Comparison of ENCODE assay signal across 24 cellular contexts in the genomic region with DNA sequence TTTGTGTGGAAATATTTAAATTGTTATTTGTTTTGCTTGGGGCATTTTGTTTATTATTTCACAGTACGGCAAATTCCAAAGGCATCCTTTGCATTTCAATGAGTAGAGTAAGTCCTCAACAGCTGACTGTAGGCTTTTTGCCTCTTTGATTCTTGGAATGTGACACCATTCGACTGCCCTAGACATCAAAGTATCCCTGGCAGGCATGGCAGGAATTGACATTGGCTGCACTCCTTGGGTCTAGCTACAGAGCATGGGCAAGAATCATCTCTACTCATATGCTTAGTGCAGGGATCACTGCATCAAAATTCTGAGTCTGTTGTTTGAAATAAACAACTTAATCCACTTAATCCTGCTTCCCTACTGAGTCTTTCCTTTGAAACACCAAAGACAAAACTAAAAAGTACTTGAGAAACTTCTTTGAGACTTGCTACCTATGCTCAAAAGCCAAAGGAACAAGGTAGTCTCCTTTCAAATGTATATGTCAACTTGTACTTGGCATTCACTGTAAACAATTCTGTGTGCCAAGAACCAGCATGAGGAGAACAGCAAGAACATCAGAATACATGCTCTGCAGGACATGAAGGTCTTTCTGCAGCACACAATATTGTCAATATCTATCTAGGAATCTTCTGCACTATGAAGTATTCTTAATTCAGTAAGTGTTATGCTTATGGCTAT.
DNase-seq lines count a peak whose midpoint lies in the region; ATAC-seq and TF ChIP-seq lines count a peak whose summit lies in the region.
"Had no signal": no experiment of that assay in that cellular context is flagged by ENCODE, and none has a peak within 500 bp of the region (broad histone marks: within the 10 kb centered on the region; RNA-seq: fewer than 3 reads in every experiment).

No MANE protein-coding gene starts in this region.

- no peak overlapping the region for H2BK15ac ChIP-seq in mesenchymal stem cell (ENCODE audit: low read depth, poor library complexity, severe bottlenecking)

- H3K4me1 ChIP-seq in HUES48 (ENCODE audit: control insufficient read depth, insufficient read depth, low read length) (peaks cover 29% of the 10 kb centered on the region), endodermal cell (ENCODE audit: control insufficient read depth, insufficient read depth, low read length) (no peaks in the 10 kb centered on the region), trophoblast cell (ENCODE audit: control insufficient read depth in 1 of 2, insufficient read depth in 2 of 2, low read length in 2 of 2) (peaks cover 0 to 5% of the 10 kb centered on the region in 2 experiments), mesenchymal stem cell (ENCODE audit: control insufficient read depth, insufficient read depth, low read depth, low read length) (no peaks in the 10 kb centered on the region), ascending aorta (no peaks in the 10 kb centered on the region)
- H3K4me1 ChIP-seq: Peyer's patch had no signal

- H3K4ac ChIP-seq in trophoblast cell (ENCODE audit: low read depth, low read length) (no peak overlapping the region), mesenchymal stem cell (ENCODE audit: low read depth in 1 of 2, low read length in 2 of 2) (no peak overlapping the region)

- no peaks in the 10 kb centered on the region for H3K9me3 ChIP-seq in HUES48 (ENCODE audit: control insufficient read depth, insufficient read depth, low read length)
- H3K9me3 ChIP-seq in endodermal cell (ENCODE audit: control insufficient read depth, low read length), result peaks cover 9% of the 10 kb centered on the region
- no peaks in the 10 kb centered on the region for H3K9me3 ChIP-seq in trophoblast cell (ENCODE audit: insufficient read depth, low read depth, low read length)
- H3K9me3 ChIP-seq in mesenchymal stem cell (ENCODE audit: control insufficient read depth, low read length), result peaks cover 5% of the 10 kb centered on the region
- H3K9me3 ChIP-seq in ascending aorta, result no peaks in the 10 kb centered on the region
- H3K9me3 ChIP-seq: MG63, Peyer's patch had no signal

- H3K36me3 Mint-ChIP-seq in endodermal cell (ENCODE audit: low read depth), result peaks cover 2% of the 10 kb centered on the region

- H3K18ac ChIP-seq in trophoblast cell (ENCODE audit: low read length) (no peak overlapping the region), mesenchymal stem cell (ENCODE audit: low read depth in 1 of 2, low read length in 2 of 2) (no peak overlapping the region)

- no peak overlapping the region for H3K27ac Mint-ChIP-seq in endodermal cell
- H3K27ac Mint-ChIP-seq: CD4-positive, alpha-beta T cell had no signal

- H4K12ac ChIP-seq in trophoblast cell (ENCODE audit: low read depth, low read length), result no peak overlapping the region

- H2BK5ac ChIP-seq in trophoblast cell (ENCODE audit: low read depth, low read length, poor library complexity) (no peak overlapping the region), mesenchymal stem cell (ENCODE audit: low read depth, low read length, poor library complexity, severe bottlenecking) (no peak overlapping the region)

- H2BK120ac ChIP-seq in trophoblast cell (ENCODE audit: insufficient read depth, low read length, poor library complexity), result no peak overlapping the region
- no peak overlapping the region for H2BK120ac ChIP-seq in mesenchymal stem cell (ENCODE audit: low read depth, low read length)

- peaks cover 10% of the 10 kb centered on the region for H3K4me1 Mint-ChIP-seq in endodermal cell

- DNase-seq in endodermal cell, result peak; percentile 82
- DNase-seq in iPS-NIHi11 (ENCODE audit: low spot score), result peak; percentile 47
- DNase-seq in trophoblast cell, result peak in 1 of 2 donors; percentile 22
- DNase-seq in mesenchymal stem cell, result no peak
- no peak for DNase-seq in ascending aorta (ENCODE audit: low spot score in 2 of 2)
- DNase-seq: CD4-positive, alpha-beta T cell; COR-L47; DMS79; GM23248; MG63; NCI-H1092; NCI-H1436; NCI-H187 treated with DMSO at 0.1 percent for 48 hours; NCI-H2107; NCI-H226; NCI-H524; NCI-H82; Peyer's patch had no signal

- no peaks in the 10 kb centered on the region for H3K27me3 Mint-ChIP-seq in endodermal cell (ENCODE audit: insufficient read depth)
- H3K27me3 Mint-ChIP-seq: CD4-positive, alpha-beta T cell had no signal

- H3K79me2 ChIP-seq in trophoblast cell (ENCODE audit: control insufficient read depth, insufficient read depth, low read length, poor library complexity), result no peaks in the 10 kb centered on the region

- H3K23ac ChIP-seq in trophoblast cell (ENCODE audit: low read length) (no peak overlapping the region), mesenchymal stem cell (ENCODE audit: low read length in 2 of 2) (no peak overlapping the region)

- H3K27ac ChIP-seq in HUES48 (ENCODE audit: low read depth, low read length), result peak overlapping the region; percentile 85
- no peak overlapping the region for H3K27ac ChIP-seq in endodermal cell (ENCODE audit: low read depth, low read length)
- peak overlapping the region; percentile 7 for H3K27ac ChIP-seq in trophoblast cell (ENCODE audit: low read depth, low read length)
- no peak overlapping the region for H3K27ac ChIP-seq in mesenchymal stem cell (ENCODE audit: low read length, poor library complexity, severe bottlenecking)
- H3K27ac ChIP-seq in ascending aorta, result no peak overlapping the region
- H3K27ac ChIP-seq: GM23248, Peyer's patch had no signal

- H2AFZ ChIP-seq in trophoblast cell (ENCODE audit: insufficient read depth, low read length, poor library complexity) (no peak overlapping the region), mesenchymal stem cell (ENCODE audit: low read depth, low read length) (no peak overlapping the region)
- H2AFZ ChIP-seq: GM23248 had no signal

- H3K14ac ChIP-seq in trophoblast cell (ENCODE audit: low read length) (no peak overlapping the region), mesenchymal stem cell (ENCODE audit: low read length in 2 of 2) (no peak overlapping the region)

- H3K27me3 ChIP-seq in HUES48 (ENCODE audit: control insufficient read depth, insufficient read depth, low read length) (peaks cover 29% of the 10 kb centered on the region), endodermal cell (ENCODE audit: control insufficient read depth, insufficient read depth, low read length, poor library complexity, severe bottlenecking) (no peaks in the 10 kb centered on the region), trophoblast cell (ENCODE audit: insufficient read depth, low read length) (no peaks in the 10 kb centered on the region), mesenchymal stem cell (ENCODE audit: control insufficient read depth in 1 of 2, insufficient read depth in 1 of 2, low read length in 2 of 2) (no peaks in the 10 kb centered on the region), ascending aorta (no peaks in the 10 kb centered on the region)
- H3K27me3 ChIP-seq: MG63, Peyer's patch had no signal

- H4K8ac ChIP-seq in trophoblast cell (ENCODE audit: low read depth, low read length) (no peak overlapping the region), mesenchymal stem cell (ENCODE audit: low read length) (no peak overlapping the region)

- no peak for TF ChIP-seq CTCF in endodermal cell (conservative IDR thresholded peaks at IDR 0.05)
- TF ChIP-seq CTCF in ascending aorta (IDR thresholded peaks at IDR 0.05), result no peak

- ATAC-seq in GM21423 (IDR thresholded peaks at IDR 0.05; ENCODE audit: unreplicated experiment), result no peak
- ATAC-seq: GM12878, HepG2, K562, SK-N-SH treated with all-trans-retinoic acid at 6 μM for 48 hours had no signal

- intact Hi-C loops in ascending aorta (cut with DNase I), result no loop called here

- H2AK5ac ChIP-seq in trophoblast cell (ENCODE audit: low read length), result no peak overlapping the region
- H2AK5ac ChIP-seq in mesenchymal stem cell (ENCODE audit: low read length, severe bottlenecking), result no peak overlapping the region

- no peak overlapping the region for H3K4me3 ChIP-seq in HUES48 (ENCODE audit: low read depth, low read length)
- no peak overlapping the region for H3K4me3 ChIP-seq in endodermal cell (ENCODE audit: low read length)
- no peak overlapping the region for H3K4me3 ChIP-seq in trophoblast cell (ENCODE audit: low read depth, low read length)
- no peak overlapping the region for H3K4me3 ChIP-seq in mesenchymal stem cell (ENCODE audit: insufficient read depth in 1 of 2, low read depth in 1 of 2, low read length in 2 of 2)
- no peak overlapping the region for H3K4me3 ChIP-seq in ascending aorta
- H3K4me3 ChIP-seq: GM12878, GM23248, K562, MG63, Peyer's patch had no signal

- H4K91ac ChIP-seq in trophoblast cell (ENCODE audit: low read depth, low read length), result no peak overlapping the region
- no peak overlapping the region for H4K91ac ChIP-seq in mesenchymal stem cell (ENCODE audit: low read length)

- H3K36me3 ChIP-seq in HUES48 (ENCODE audit: control insufficient read depth, insufficient read depth, low read length) (no peaks in the 10 kb centered on the region), endodermal cell (ENCODE audit: control insufficient read depth, insufficient read depth, low read length) (no peaks in the 10 kb centered on the region), trophoblast cell (ENCODE audit: control insufficient read depth in 1 of 2, insufficient read depth in 2 of 2, low read length in 2 of 2) (no peaks in the 10 kb centered on the region), mesenchymal stem cell (ENCODE audit: control insufficient read depth in 1 of 2, insufficient read depth in 2 of 2, low read depth in 1 of 2, low read length in 2 of 2) (no peaks in the 10 kb centered on the region), ascending aorta (no peaks in the 10 kb centered on the region)
- H3K36me3 ChIP-seq: MG63, Peyer's patch had no signal

- H3K79me1 ChIP-seq in trophoblast cell (ENCODE audit: low read length) (peaks cover 7% of the 10 kb centered on the region), mesenchymal stem cell (replicated peaks; ENCODE audit: low read length, poor library complexity, severe bottlenecking) (no peaks in the 10 kb centered on the region)

- 6 to 38% methylated on average over 2 of the region's 2 CpGs for WGBS in endodermal cell (ENCODE audit: insufficient coverage in 1 of 2, insufficient read length in 1 of 2), 2 experiments
- no CpG with 5 or more reads among the region's 2 CpGs for WGBS in trophoblast cell (ENCODE audit: extremely low coverage, insufficient coverage, insufficient read length)
- WGBS in mesenchymal stem cell, result 61% methylated on average over 2 of the region's 2 CpGs

- H3K9ac ChIP-seq in HUES48 (ENCODE audit: low read depth, low read length), result no peak overlapping the region
- no peak overlapping the region for H3K9ac ChIP-seq in endodermal cell (ENCODE audit: extremely low read depth, low read length, poor library complexity, severe bottlenecking)
- H3K9ac ChIP-seq in trophoblast cell (ENCODE audit: low read length), result no peak overlapping the region
- H3K9ac ChIP-seq in mesenchymal stem cell (ENCODE audit: low read length), result no peak overlapping the region
- H3K9ac ChIP-seq: GM23248 had no signal

- H3K4me3 Mint-ChIP-seq in endodermal cell, result no peak overlapping the region
- H3K4me3 Mint-ChIP-seq: CD4-positive, alpha-beta T cell had no signal

- peaks cover 11% of the 10 kb centered on the region for H3K9me3 Mint-ChIP-seq in endodermal cell

- peak overlapping the region; percentile 73 for H2BK12ac ChIP-seq in trophoblast cell (ENCODE audit: low read length)
- H2BK12ac ChIP-seq in mesenchymal stem cell (ENCODE audit: low read length in 2 of 2), result no peak overlapping the region

- H3K4me2 ChIP-seq in trophoblast cell (ENCODE audit: low read length), result no peak overlapping the region
- no peak overlapping the region for H3K4me2 ChIP-seq in mesenchymal stem cell (ENCODE audit: low read length, poor library complexity, severe bottlenecking)

Comparison
In these comparisons a context has a peak if more than half of its experiments do, and no peak if none do; other contexts are left out.
1. H3K27ac ChIP-seq: peak in HUES48 (single experiment) and trophoblast cell (single experiment); none in endodermal cell (single experiment), mesenchymal stem cell (single experiment) and ascending aorta (0 of 2).
2. DNase-seq: peak in endodermal cell (single experiment) and iPS-NIHi11 (single experiment); none in mesenchymal stem cell (single experiment) and ascending aorta (0 of 2).